2 cellular contexts compared by ENCODE assay signal in genomic region chr22:29325356-29325755, GRCh38.
TF ChIP-seq lines count a peak whose summit lies in the region.

No MANE protein-coding gene starts in this region.

TF ChIP-seq in WTC11, 78 proteins besides CTCF, POLR2A, EP300 and RAD21:
- no peak for TF ChIP-seq NR1H2 (CRISPR knock-in tag; IDR thresholded peaks at IDR 0.05)
TF ChIP-seq in WTC11: peak in this region for 0.

TF ChIP-seq in endothelial cell of umbilical vein, 7 proteins besides CTCF, POLR2A, EP300 and RAD21:
- TF ChIP-seq GATA2 (IDR thresholded peaks at IDR 0.05; ENCODE audit: insufficient read depth, insufficient read length, low read depth, low read length) = no peak
- TF ChIP-seq MYC (IDR thresholded peaks at IDR 0.05; ENCODE audit: low read depth, low read length) = no peak
- no peak for TF ChIP-seq EZH2 (IDR thresholded peaks at IDR 0.05; ENCODE audit: borderline replicate concordance, low read depth, low read length, severe bottlenecking)
- TF ChIP-seq POLR2AphosphoS5 (IDR thresholded peaks at IDR 0.05; ENCODE audit: insufficient read depth, low read depth, low read length) = no peak
- TF ChIP-seq FOS (IDR thresholded peaks at IDR 0.05; ENCODE audit: borderline replicate concordance, insufficient read depth, low read length) = no peak
- TF ChIP-seq MAX (IDR thresholded peaks at IDR 0.05; ENCODE audit: insufficient read depth, insufficient read length) = no peak
- no peak for TF ChIP-seq JUN (IDR thresholded peaks at IDR 0.05; ENCODE audit: borderline replicate concordance, insufficient read depth, insufficient read length, low read depth)
